1 cellular context compared by ENCODE assay signal in genomic region chr5:120447706-120448239, GRCh38.
TF ChIP-seq lines count a peak whose summit lies in the region.

No MANE protein-coding gene starts in this region.

TF ChIP-seq in GM23338, 12 proteins besides CTCF, POLR2A, EP300 and RAD21 (continued from another document):
- no peak for TF ChIP-seq ZNF462 (CRISPR knock-in tag; IDR thresholded peaks at IDR 0.05)
TF ChIP-seq in GM23338: peak in this region for 0.
